Comparison of ENCODE assay signal across 2 cellular contexts in genomic region chr2:69709290-69709689, GRCh38.
TF ChIP-seq lines count a peak whose summit lies in the region.

No MANE protein-coding gene starts in this region.

TF ChIP-seq in H1, 55 proteins besides CTCF, POLR2A, EP300 and RAD21:
- TF ChIP-seq SP2 (IDR thresholded peaks at IDR 0.05; ENCODE audit: low read length) (no peak), GTF2F1 (IDR thresholded peaks at IDR 0.05; ENCODE audit: borderline replicate concordance, low read depth, low read length) (no peak), KDM1A (IDR thresholded peaks at IDR 0.05; ENCODE audit: borderline replicate concordance, low read length) (no peak), SRF (IDR thresholded peaks at IDR 0.05; ENCODE audit: low read depth, low read length) (no peak), KDM4A (IDR thresholded peaks at IDR 0.05; ENCODE audit: low read depth, low read length, severe bottlenecking) (no peak), RFX5 (IDR thresholded peaks at IDR 0.05; ENCODE audit: borderline replicate concordance, low read depth, low read length) (no peak), TEAD4 (IDR thresholded peaks at IDR 0.05; ENCODE audit: low read depth, low read length) (no peak), ATF3 (IDR thresholded peaks at IDR 0.05; ENCODE audit: insufficient read depth, low read depth, low read length) (no peak), TCF12 (IDR thresholded peaks at IDR 0.05; ENCODE audit: low read depth, low read length) (no peak), PHF8 (conservative IDR thresholded peaks at IDR 0.05; ENCODE audit: low read depth, low read length) (no peak), CHD1 (IDR thresholded peaks at IDR 0.05; ENCODE audit: low read depth, low read length) (no peak), NRF1 (IDR thresholded peaks at IDR 0.05; ENCODE audit: low read depth, low read length) (no peak), HDAC2 (IDR thresholded peaks at IDR 0.05; ENCODE audit: borderline replicate concordance in 1 of 2, low read depth in 2 of 2, low read length in 2 of 2) (no peak)

TF ChIP-seq in GM12891, 5 proteins besides CTCF, POLR2A, EP300 and RAD21:
- no peak for TF ChIP-seq SPI1 (IDR thresholded peaks at IDR 0.05; ENCODE audit: low read depth, low read length)
- no peak for TF ChIP-seq POU2F2 (IDR thresholded peaks at IDR 0.05; ENCODE audit: low read depth, low read length)
- TF ChIP-seq POLR2AphosphoS5 (IDR thresholded peaks at IDR 0.05; ENCODE audit: low read depth, low read length), result no peak
- TF ChIP-seq PAX5 (IDR thresholded peaks at IDR 0.05; ENCODE audit: insufficient read depth, low read length, severe bottlenecking), result no peak
- TF ChIP-seq TAF1 (IDR thresholded peaks at IDR 0.05; ENCODE audit: low read depth, low read length), result no peak
